Comparison of ENCODE assay signal across 1 cellular context in the genomic region with DNA sequence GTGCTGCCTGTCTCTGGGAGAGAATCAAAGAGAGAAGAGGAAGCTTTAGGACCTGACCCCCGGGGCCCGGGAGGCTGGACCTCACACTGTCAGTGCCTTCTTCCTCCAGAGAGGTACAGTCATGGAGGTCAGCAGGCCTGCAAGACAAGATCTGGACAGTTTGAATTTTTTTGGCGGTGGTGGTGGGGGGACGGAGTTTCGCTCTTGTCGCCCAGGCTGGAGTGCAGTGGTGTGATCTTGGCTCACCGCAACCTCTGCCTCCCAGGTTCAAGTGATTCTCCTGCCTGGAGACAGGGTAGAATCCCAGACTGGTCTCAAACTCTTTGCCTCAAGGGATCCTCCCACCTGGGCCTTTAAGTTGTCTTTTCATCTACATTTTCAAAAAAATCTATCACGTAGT.
TF ChIP-seq lines count a peak whose summit lies in the region.

No MANE protein-coding gene starts in this region.

TF ChIP-seq in HepG2, 621 proteins besides CTCF, POLR2A, EP300 and RAD21 (continued from another document):
- TF ChIP-seq, protein P1, sequence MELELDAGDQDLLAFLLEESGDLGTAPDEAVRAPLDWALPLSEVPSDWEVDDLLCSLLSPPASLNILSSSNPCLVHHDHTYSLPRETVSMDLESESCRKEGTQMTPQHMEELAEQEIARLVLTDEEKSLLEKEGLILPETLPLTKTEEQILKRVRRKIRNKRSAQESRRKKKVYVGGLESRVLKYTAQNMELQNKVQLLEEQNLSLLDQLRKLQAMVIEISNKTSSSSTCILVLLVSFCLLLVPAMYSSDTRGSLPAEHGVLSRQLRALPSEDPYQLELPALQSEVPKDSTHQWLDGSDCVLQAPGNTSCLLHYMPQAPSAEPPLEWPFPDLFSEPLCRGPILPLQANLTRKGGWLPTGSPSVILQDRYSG (CRISPR knock-in tag; IDR thresholded peaks at IDR 0.05) = no peak
- no peak for TF ChIP-seq CHCHD3 (CRISPR knock-in tag; IDR thresholded peaks at IDR 0.05)
- no peak for TF ChIP-seq RBM22 (optimal IDR thresholded peaks at IDR 0.05; ENCODE audit: low read length)
- TF ChIP-seq ZNF850 (CRISPR knock-in tag; conservative IDR thresholded peaks at IDR 0.05) = no peak
- no peak for TF ChIP-seq MTF2 (CRISPR knock-in tag; IDR thresholded peaks at IDR 0.05; ENCODE audit: borderline replicate concordance)
